ENCODE assay signal across 1 cellular context in genomic region chr21:33479679-33480480, GRCh38.
TF ChIP-seq lines count a peak whose summit lies in the region.

TMEM50B (minus strand) TSS chr21:33479974; CDS start chr21:33468885, 11,089 bp downstream.

TF ChIP-seq in HepG2, 621 proteins besides CTCF, POLR2A, EP300 and RAD21 (continued from another document and continues in another):
- TF ChIP-seq REST (IDR thresholded peaks at IDR 0.05; ENCODE audit: borderline replicate concordance in 1 of 2, low read depth in 1 of 2, low read length in 2 of 2) (peak in 1 of 2 experiments; percentile 64; a peak in 1 of 4 replicates), TEAD2 (CRISPR knock-in tag; IDR thresholded peaks at IDR 0.05) (no peak), ZNF326 (CRISPR knock-in tag; IDR thresholded peaks at IDR 0.05; ENCODE audit: borderline replicate concordance) (no peak), TARDBP (CRISPR knock-in tag; IDR thresholded peaks at IDR 0.05) (0 out of 2 replicates have a peak, but pooled peaks have one; percentile 9), CENPBD1 (CRISPR knock-in tag; IDR thresholded peaks at IDR 0.05; ENCODE audit: borderline replicate concordance, low read depth) (no peak), ZBTB20 (CRISPR knock-in tag; IDR thresholded peaks at IDR 0.05; ENCODE audit: borderline replicate concordance, low read depth) (no peak), NPAS2 (CRISPR knock-in tag; IDR thresholded peaks at IDR 0.05; ENCODE audit: borderline replicate concordance) (no peak), ZNF225 (CRISPR knock-in tag; IDR thresholded peaks at IDR 0.05) (no peak), ZNF253 (CRISPR knock-in tag; IDR thresholded peaks at IDR 0.05; ENCODE audit: borderline replicate concordance) (0 out of 2 replicates have a peak, but pooled peaks have one; percentile 32), POLR2AphosphoS5 (IDR thresholded peaks at IDR 0.05; ENCODE audit: low read depth, low read length) (peak; percentile 86), MIXL1 (CRISPR knock-in tag; IDR thresholded peaks at IDR 0.05) (no peak), ZGPAT (CRISPR knock-in tag; IDR thresholded peaks at IDR 0.05) (peak; percentile 49; the same call in 1 of the 2 replicates), ZNF75D (CRISPR knock-in tag; IDR thresholded peaks at IDR 0.05; ENCODE audit: borderline replicate concordance) (no peak), HNRNPH1 (optimal IDR thresholded peaks at IDR 0.05; ENCODE audit: low read depth, low read length) (no peak), ESRRA (CRISPR knock-in tag; IDR thresholded peaks at IDR 0.05; ENCODE audit: low read depth) (no peak), ZMYM3 (CRISPR knock-in tag; IDR thresholded peaks at IDR 0.05) (no peak), YEATS4 (CRISPR knock-in tag; IDR thresholded peaks at IDR 0.05; ENCODE audit: borderline replicate concordance) (peak; percentile 79), ZFP36L1 (CRISPR knock-in tag; IDR thresholded peaks at IDR 0.05) (peak; percentile 84; the same call in 1 of the 2 replicates), ZSCAN25 (CRISPR knock-in tag; IDR thresholded peaks at IDR 0.05) (peak; percentile 29; the same call in 1 of the 2 replicates), REPIN1 (CRISPR knock-in tag; IDR thresholded peaks at IDR 0.05; ENCODE audit: borderline replicate concordance, low read depth) (peak; percentile 31; the same call in 1 of the 2 replicates), KLF15 (CRISPR knock-in tag; IDR thresholded peaks at IDR 0.05; ENCODE audit: borderline replicate concordance) (peak; percentile 55; the same call in 1 of the 2 replicates), ZNF713 (CRISPR knock-in tag; IDR thresholded peaks at IDR 0.05) (0 out of 2 replicates have a peak, but pooled peaks have one; percentile 19), RORA (CRISPR knock-in tag; IDR thresholded peaks at IDR 0.05) (no peak), ZNF30 (CRISPR knock-in tag; IDR thresholded peaks at IDR 0.05) (no peak), RFXAP (CRISPR knock-in tag; IDR thresholded peaks at IDR 0.05; ENCODE audit: borderline replicate concordance) (peak; percentile 58; the same call in 1 of the 2 replicates), ZNF460 (CRISPR knock-in tag; IDR thresholded peaks at IDR 0.05; ENCODE audit: borderline replicate concordance) (no peak), ZNF878 (CRISPR knock-in tag; IDR thresholded peaks at IDR 0.05) (0 out of 2 replicates have a peak, but pooled peaks have one; percentile 57), TMF1 (CRISPR knock-in tag; IDR thresholded peaks at IDR 0.05; ENCODE audit: low read depth) (0 out of 2 replicates have a peak, but pooled peaks have one; percentile 36), U2AF2 (IDR thresholded peaks at IDR 0.05; ENCODE audit: low read depth, low read length) (no peak), CCAR2 (optimal IDR thresholded peaks at IDR 0.05; ENCODE audit: low read depth, low read length) (no peak), MAFK (conservative IDR thresholded peaks at IDR 0.05 in 1 of 2, IDR thresholded peaks at IDR 0.05 in 1 of 2; ENCODE audit: low read length in 2 of 2) (no peak), GTF3A (CRISPR knock-in tag; conservative IDR thresholded peaks at IDR 0.05) (no peak), DRAP1 (CRISPR knock-in tag; IDR thresholded peaks at IDR 0.05) (peak; percentile 81), YEATS2 (CRISPR knock-in tag; IDR thresholded peaks at IDR 0.05; ENCODE audit: borderline replicate concordance) (peak; percentile 78; the same call in 1 of the 2 replicates), ZBTB7A (CRISPR knock-in tag; IDR thresholded peaks at IDR 0.05) (no peak), TCF7 (IDR thresholded peaks at IDR 0.05; ENCODE audit: low read depth) (no peak), ZNF451 (CRISPR knock-in tag; IDR thresholded peaks at IDR 0.05) (no peak; the same call in 1 of the 2 replicates), ATF2 (CRISPR knock-in tag; IDR thresholded peaks at IDR 0.05) (no peak; the same call in 1 of the 2 replicates), ZZZ3 (CRISPR knock-in tag; IDR thresholded peaks at IDR 0.05; ENCODE audit: borderline replicate concordance) (no peak; the same call in 1 of the 2 replicates)
- TF ChIP-seq, protein P1, sequence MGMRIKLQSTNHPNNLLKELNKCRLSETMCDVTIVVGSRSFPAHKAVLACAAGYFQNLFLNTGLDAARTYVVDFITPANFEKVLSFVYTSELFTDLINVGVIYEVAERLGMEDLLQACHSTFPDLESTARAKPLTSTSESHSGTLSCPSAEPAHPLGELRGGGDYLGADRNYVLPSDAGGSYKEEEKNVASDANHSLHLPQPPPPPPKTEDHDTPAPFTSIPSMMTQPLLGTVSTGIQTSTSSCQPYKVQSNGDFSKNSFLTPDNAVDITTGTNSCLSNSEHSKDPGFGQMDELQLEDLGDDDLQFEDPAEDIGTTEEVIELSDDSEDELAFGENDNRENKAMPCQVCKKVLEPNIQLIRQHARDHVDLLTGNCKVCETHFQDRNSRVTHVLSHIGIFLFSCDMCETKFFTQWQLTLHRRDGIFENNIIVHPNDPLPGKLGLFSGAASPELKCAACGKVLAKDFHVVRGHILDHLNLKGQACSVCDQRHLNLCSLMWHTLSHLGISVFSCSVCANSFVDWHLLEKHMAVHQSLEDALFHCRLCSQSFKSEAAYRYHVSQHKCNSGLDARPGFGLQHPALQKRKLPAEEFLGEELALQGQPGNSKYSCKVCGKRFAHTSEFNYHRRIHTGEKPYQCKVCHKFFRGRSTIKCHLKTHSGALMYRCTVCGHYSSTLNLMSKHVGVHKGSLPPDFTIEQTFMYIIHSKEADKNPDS (CRISPR knock-in tag; IDR thresholded peaks at IDR 0.05): no peak
- TF ChIP-seq, protein P2, sequence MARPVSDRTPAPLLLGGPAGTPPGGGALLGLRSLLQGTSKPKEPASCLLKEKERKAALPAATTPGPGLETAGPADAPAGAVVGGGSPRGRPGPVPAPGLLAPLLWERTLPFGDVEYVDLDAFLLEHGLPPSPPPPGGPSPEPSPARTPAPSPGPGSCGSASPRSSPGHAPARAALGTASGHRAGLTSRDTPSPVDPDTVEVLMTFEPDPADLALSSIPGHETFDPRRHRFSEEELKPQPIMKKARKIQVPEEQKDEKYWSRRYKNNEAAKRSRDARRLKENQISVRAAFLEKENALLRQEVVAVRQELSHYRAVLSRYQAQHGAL (CRISPR knock-in tag; IDR thresholded peaks at IDR 0.05; ENCODE audit: not compliant biosample characterization): no peak
- TF ChIP-seq, protein P3, sequence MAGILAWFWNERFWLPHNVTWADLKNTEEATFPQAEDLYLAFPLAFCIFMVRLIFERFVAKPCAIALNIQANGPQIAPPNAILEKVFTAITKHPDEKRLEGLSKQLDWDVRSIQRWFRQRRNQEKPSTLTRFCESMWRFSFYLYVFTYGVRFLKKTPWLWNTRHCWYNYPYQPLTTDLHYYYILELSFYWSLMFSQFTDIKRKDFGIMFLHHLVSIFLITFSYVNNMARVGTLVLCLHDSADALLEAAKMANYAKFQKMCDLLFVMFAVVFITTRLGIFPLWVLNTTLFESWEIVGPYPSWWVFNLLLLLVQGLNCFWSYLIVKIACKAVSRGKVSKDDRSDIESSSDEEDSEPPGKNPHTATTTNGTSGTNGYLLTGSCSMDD (CRISPR knock-in tag; IDR thresholded peaks at IDR 0.05): no peak
- TF ChIP-seq, protein P4, sequence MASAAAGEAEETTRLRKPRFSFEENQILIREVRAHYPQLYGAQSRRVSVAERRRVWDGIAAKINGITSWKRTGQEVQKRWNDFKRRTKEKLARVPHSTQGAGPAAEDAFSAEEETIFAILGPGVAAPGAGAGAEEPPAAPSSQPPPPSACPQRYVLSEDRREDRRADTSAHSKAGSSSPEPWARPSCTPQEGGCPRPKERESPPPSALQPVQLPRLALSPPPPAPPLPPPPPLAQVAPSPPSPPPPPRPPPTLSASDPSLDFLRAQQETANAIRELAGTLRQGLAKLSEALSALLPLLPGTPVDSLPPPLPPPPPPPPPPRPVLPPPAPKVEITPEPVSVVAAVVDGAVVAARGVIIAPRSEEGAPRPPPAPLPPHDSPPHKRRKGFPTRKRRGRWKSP (CRISPR knock-in tag; IDR thresholded peaks at IDR 0.05): peak; percentile 28; the same call in 1 of the 2 replicates
- TF ChIP-seq, protein P5, sequence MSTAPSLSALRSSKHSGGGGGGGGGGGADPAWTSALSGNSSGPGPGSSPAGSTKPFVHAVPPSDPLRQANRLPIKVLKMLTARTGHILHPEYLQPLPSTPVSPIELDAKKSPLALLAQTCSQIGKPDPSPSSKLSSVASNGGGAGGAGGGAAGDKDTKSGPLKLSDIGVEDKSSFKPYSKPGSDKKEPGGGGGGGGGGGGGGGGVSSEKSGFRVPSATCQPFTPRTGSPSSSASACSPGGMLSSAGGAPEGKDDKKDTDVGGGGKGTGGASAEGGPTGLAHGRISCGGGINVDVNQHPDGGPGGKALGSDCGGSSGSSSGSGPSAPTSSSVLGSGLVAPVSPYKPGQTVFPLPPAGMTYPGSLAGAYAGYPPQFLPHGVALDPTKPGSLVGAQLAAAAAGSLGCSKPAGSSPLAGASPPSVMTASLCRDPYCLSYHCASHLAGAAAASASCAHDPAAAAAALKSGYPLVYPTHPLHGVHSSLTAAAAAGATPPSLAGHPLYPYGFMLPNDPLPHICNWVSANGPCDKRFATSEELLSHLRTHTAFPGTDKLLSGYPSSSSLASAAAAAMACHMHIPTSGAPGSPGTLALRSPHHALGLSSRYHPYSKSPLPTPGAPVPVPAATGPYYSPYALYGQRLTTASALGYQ (CRISPR knock-in tag; IDR thresholded peaks at IDR 0.05): peak; percentile 30; the same call in 1 of the 2 replicates
- TF ChIP-seq, protein P6, sequence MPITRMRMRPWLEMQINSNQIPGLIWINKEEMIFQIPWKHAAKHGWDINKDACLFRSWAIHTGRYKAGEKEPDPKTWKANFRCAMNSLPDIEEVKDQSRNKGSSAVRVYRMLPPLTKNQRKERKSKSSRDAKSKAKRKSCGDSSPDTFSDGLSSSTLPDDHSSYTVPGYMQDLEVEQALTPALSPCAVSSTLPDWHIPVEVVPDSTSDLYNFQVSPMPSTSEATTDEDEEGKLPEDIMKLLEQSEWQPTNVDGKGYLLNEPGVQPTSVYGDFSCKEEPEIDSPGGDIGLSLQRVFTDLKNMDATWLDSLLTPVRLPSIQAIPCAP (CRISPR knock-in tag; IDR thresholded peaks at IDR 0.05; ENCODE audit: low read depth): no peak
- TF ChIP-seq, protein P7, sequence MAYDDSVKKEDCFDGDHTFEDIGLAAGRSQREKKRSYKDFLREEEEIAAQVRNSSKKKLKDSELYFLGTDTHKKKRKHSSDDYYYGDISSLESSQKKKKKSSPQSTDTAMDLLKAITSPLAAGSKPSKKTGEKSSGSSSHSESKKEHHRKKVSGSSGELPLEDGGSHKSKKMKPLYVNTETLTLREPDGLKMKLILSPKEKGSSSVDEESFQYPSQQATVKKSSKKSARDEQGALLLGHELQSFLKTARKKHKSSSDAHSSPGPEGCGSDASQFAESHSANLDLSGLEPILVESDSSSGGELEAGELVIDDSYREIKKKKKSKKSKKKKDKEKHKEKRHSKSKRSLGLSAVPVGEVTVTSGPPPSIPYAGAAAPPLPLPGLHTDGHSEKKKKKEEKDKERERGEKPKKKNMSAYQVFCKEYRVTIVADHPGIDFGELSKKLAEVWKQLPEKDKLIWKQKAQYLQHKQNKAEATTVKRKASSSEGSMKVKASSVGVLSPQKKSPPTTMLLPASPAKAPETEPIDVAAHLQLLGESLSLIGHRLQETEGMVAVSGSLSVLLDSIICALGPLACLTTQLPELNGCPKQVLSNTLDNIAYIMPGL (CRISPR knock-in tag; IDR thresholded peaks at IDR 0.05; ENCODE audit: borderline replicate concordance in 1 of 2, low read depth in 1 of 2): peak in 1 of 2 experiments; percentile 78; a peak in 2 of 4 replicates
